In the genomic region with DNA sequence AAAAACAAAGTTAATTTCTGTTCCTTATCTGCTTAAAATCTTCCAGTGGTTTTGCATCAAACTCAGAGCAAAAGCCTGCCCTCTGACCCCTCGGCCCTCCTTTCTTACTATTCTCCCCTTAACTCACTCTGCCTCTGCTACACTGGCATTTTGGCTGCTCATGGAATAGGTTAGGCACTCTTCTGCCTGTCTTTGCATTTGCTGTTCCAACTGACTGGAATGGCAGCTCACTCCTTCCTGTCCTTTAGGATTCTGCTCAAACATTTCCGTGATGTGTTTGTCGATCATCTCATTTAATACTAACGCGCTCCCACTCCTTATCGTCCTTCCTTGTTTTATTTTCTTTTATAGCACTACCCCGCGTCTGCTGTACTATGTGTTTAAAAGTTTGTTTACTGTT, we compare ENCODE assay signal across 8 cellular contexts. TPM values are rescaled to one million over a fixed set of nuclear protein-coding genes. Genes with fewer than 3 reads are reported as not detected.
DNase-seq lines count a peak whose midpoint lies in the region; ATAC-seq, FAIRE-seq and TF ChIP-seq lines count a peak whose summit lies in the region.

No MANE protein-coding gene starts in this region.

- H3K9me3 ChIP-seq in heart left ventricle (no peaks in the 10 kb centered on the region), astrocyte (ENCODE audit: insufficient read depth, low read depth, low read length) (no peaks in the 10 kb centered on the region), left lung (no peaks in the 10 kb centered on the region)

- H3K4me3 Mint-ChIP-seq in astrocyte (ENCODE audit: unreplicated experiment): no peak overlapping the region

- H3K4me1 ChIP-seq in heart left ventricle (peaks cover 9 to 46% (median 34%) of the 10 kb centered on the region in 12 donors), astrocyte (ENCODE audit: insufficient read depth, low read length) (peaks cover 23% of the 10 kb centered on the region), left lung (peaks cover 18 to 61% of the 10 kb centered on the region in 2 donors)

- TF ChIP-seq CTCF in heart left ventricle (IDR thresholded peaks at IDR 0.05) (no peak), astrocyte (IDR thresholded peaks at IDR 0.05; ENCODE audit: insufficient read depth, low read depth, low read length) (no peak), left lung (IDR thresholded peaks at IDR 0.05) (no peak), GM20000 (IDR thresholded peaks at IDR 0.05; ENCODE audit: extremely low read depth, missing control alignments) (no peak)

- H3K27me3 Mint-ChIP-seq in astrocyte (ENCODE audit: low read depth, unreplicated experiment): no peaks in the 10 kb centered on the region

- peak overlapping the region; percentile 92 for H3K4me2 ChIP-seq in astrocyte (ENCODE audit: low read length)

- no peak for DNase-seq in heart left ventricle
- no peak for DNase-seq in Right ventricle myocardium superior
- DNase-seq in astrocyte (ENCODE audit: low read depth): peak; percentile 12
- no peak for DNase-seq in left lung
- DNase-seq in HTR-8/SVneo (ENCODE audit: insufficient read length, low spot score): no peak
- no peak for DNase-seq in GM20000 (ENCODE audit: low spot score)

- no peak for FAIRE-seq in astrocyte (lab: Jason Lieb, UNC)
- FAIRE-seq in HTR-8/SVneo (lab: Jason Lieb, UNC): no peak

- WGBS in heart left ventricle, 4 donors: 0 to 2% (median 2%) methylated on average over 8 of the region's 8 CpGs

- ATAC-seq in heart left ventricle (no peak), Right ventricle myocardium superior (ENCODE audit: poor library complexity) (no peak), left lung (peak; percentile 3), HG02938 (IDR thresholded peaks at IDR 0.05; ENCODE audit: unreplicated experiment) (no peak), GM19324 (IDR thresholded peaks at IDR 0.05; ENCODE audit: low FRiP score, unreplicated experiment) (no peak)

- H4K20me1 ChIP-seq in astrocyte (ENCODE audit: insufficient read depth, low read length): peaks cover 45% of the 10 kb centered on the region

- H3K9ac ChIP-seq in astrocyte (ENCODE audit: low read length): peak overlapping the region; percentile 95

- H3K27ac ChIP-seq in heart left ventricle (peak overlapping the region in 11 of 12 donors; percentile 85 to 96 (median 93)), astrocyte (ENCODE audit: low read depth, low read length) (peak overlapping the region; percentile 96), left lung (peak overlapping the region; percentile 91 to 92)

- H3K36me3 Mint-ChIP-seq in astrocyte (ENCODE audit: low read depth, unreplicated experiment): no peaks in the 10 kb centered on the region

- H3K36me3 ChIP-seq in heart left ventricle (peaks cover 0 to 30% (median 26%) of the 10 kb centered on the region in 9 donors), astrocyte (ENCODE audit: insufficient read depth, low read length) (peaks cover 19% of the 10 kb centered on the region), left lung (peaks cover 0 to 33% of the 10 kb centered on the region in 2 donors)

- H3K27me3 ChIP-seq in heart left ventricle (no peaks in the 10 kb centered on the region), astrocyte (ENCODE audit: insufficient read depth, low read length) (no peaks in the 10 kb centered on the region), left lung (no peaks in the 10 kb centered on the region)

- H3K4me3 ChIP-seq in heart left ventricle (peak overlapping the region; percentile 64 to 94 (median 86)), astrocyte (ENCODE audit: insufficient read depth, low read depth, low read length) (peak overlapping the region; percentile 95), left lung (peak overlapping the region; percentile 65 to 78)

- no peaks in the 10 kb centered on the region for H3K9me3 Mint-ChIP-seq in astrocyte (ENCODE audit: unreplicated experiment)

- H3K4me1 Mint-ChIP-seq in astrocyte (ENCODE audit: low read depth, unreplicated experiment): peaks cover 7% of the 10 kb centered on the region

- H3K79me2 ChIP-seq in astrocyte (ENCODE audit: insufficient read depth, low read length): peaks cover 92% of the 10 kb centered on the region

- no peak overlapping the region for H2AFZ ChIP-seq in astrocyte (ENCODE audit: low read depth, low read length)

- intact Hi-C loops in heart left ventricle (cut with DNase I) (loop anchor here in 1 of 10 donors (5.0 kb wide), 1 partner anchor 33 kb away; the partner anchor contains the start of gene CEBPZOS), Right ventricle myocardium superior (cut with DNase I) (no loop called here), left lung (cut with DNase I) (no loop called here)

- no peak overlapping the region for H3K27ac Mint-ChIP-seq in astrocyte (ENCODE audit: unreplicated experiment)

- TF ChIP-seq POLR2A in heart left ventricle (IDR thresholded peaks at IDR 0.05): no peak

RNA-seq across cellular contexts. Expression of gene CEBPZ, which starts 0.8 kb away (rescaled TPM):
- total RNA-seq in heart left ventricle: 10 to 100 TPM; 17.4 to 31.5 (median 25.3) TPM
- polyA plus RNA-seq in heart left ventricle: 10 to 100 TPM; 34.6 to 50.9 TPM
- 30.1 TPM for total RNA-seq in Right ventricle myocardium superior
- 47.5 and 48.5 TPM in 2 replicates for total RNA-seq in astrocyte
- total RNA-seq in left lung: 10 to 100 TPM; 36.0 to 42.5 TPM

RNA-seq across cellular contexts. Expression of gene NDUFAF7, which starts 0.9 kb away (rescaled TPM):
- total RNA-seq in heart left ventricle (10 to 100 TPM; 15.8 to 33.0 (median 22.2) TPM), Right ventricle myocardium superior (23.0 TPM), astrocyte (23.1 and 24.2 TPM in 2 replicates), left lung (10 to 100 TPM; 12.3 to 17.4 TPM)
- 10 to 100 TPM; 18.6 to 19.5 TPM for polyA plus RNA-seq in heart left ventricle

RNA-seq across cellular contexts. Expression of gene CEBPZOS, which starts 34.3 kb away (rescaled TPM):
- 10 to 100 TPM; 32.1 to 64.1 (median 54.2) TPM for total RNA-seq in heart left ventricle
- polyA plus RNA-seq in heart left ventricle: 100 to 1,000 TPM in 1 of 2 donors, 10 to 100 TPM in 1; 35.1 to 118 TPM
- 57.8 TPM for total RNA-seq in Right ventricle myocardium superior
- 34.5 and 37.3 TPM in 2 replicates for total RNA-seq in astrocyte
- 10 to 100 TPM; 33.1 to 38.8 TPM for total RNA-seq in left lung

RNA-seq across cellular contexts. Expression of gene SULT6B1, which starts 42.1 kb away (rescaled TPM):
- total RNA-seq in heart left ventricle: not detected
- polyA plus RNA-seq in heart left ventricle: not detected
- not detected for total RNA-seq in Right ventricle myocardium superior
- not detected in 2 replicates for total RNA-seq in astrocyte
- not detected for total RNA-seq in left lung
